Comparison of ENCODE assay signal across 8 cellular contexts in genomic region chr11:130071211-130071712, GRCh38. TPM values are rescaled to one million over a fixed set of nuclear protein-coding genes. Genes with fewer than 3 reads are reported as not detected.
DNase-seq lines count a peak whose midpoint lies in the region; ATAC-seq and TF ChIP-seq lines count a peak whose summit lies in the region.

No MANE protein-coding gene starts in this region.

- TF ChIP-seq EP300 in SK-N-SH (IDR thresholded peaks at IDR 0.05; ENCODE audit: borderline replicate concordance in 1 of 2, low read depth in 1 of 2, low read length in 1 of 2) = no peak

- BruUV-seq in Panc1 (replicated peaks; lab: Mats Ljungman, UMichigan) = no TSS peak

- ATAC-seq in SK-N-SH treated with all-trans-retinoic acid at 6 μM for 48 hours (no peak), Panc1 (no peak), HG02981 (IDR thresholded peaks at IDR 0.05; ENCODE audit: unreplicated experiment) (no peak)
- ATAC-seq in effector memory CD8-positive, alpha-beta T cell (replicated peaks) = no peak

- H3K4me1 Mint-ChIP-seq in effector memory CD8-positive, alpha-beta T cell (ENCODE audit: low read depth in 2 of 2) = peaks cover 22 to 23% of the 10 kb centered on the region in 2 donors
- H3K4me1 Mint-ChIP-seq in neural crest cell = peaks cover 32% of the 10 kb centered on the region

- intact Hi-C loops in Panc1 (cut with micrococcal nuclease; ENCODE audit: unreplicated experiment) = no loop called here

- WGBS in SK-N-SH (ENCODE audit: low lambda C conversion rate) = 19% methylated on average over 11 of the region's 11 CpGs

- peaks cover 18% of the 10 kb centered on the region for H3K36me3 Mint-ChIP-seq in effector memory CD8-positive, alpha-beta T cell (ENCODE audit: insufficient read depth)
- H3K36me3 Mint-ChIP-seq in neural crest cell (ENCODE audit: low read depth) = no peaks in the 10 kb centered on the region

- H3K27me3 ChIP-seq in SK-N-SH (ENCODE audit: insufficient read depth) = no peaks in the 10 kb centered on the region
- H3K27me3 ChIP-seq in Panc1 (ENCODE audit: control insufficient read depth, insufficient read depth, low read length) = no peaks in the 10 kb centered on the region

- H3K79me2 ChIP-seq in SK-N-SH (ENCODE audit: insufficient read depth) = peaks cover 59% of the 10 kb centered on the region

- H4K20me1 ChIP-seq in SK-N-SH (ENCODE audit: insufficient read depth) = peaks cover 54% of the 10 kb centered on the region

- H3K27ac ChIP-seq in SK-N-SH (ENCODE audit: low read depth in 2 of 2, low read length in 1 of 2) = peak overlapping the region; percentile 24 to 26; a peak in 2 of 4 replicates
- H3K27ac ChIP-seq in Panc1 (ENCODE audit: low read length) = peak overlapping the region; percentile 80

- H3F3A ChIP-seq in SK-N-SH (replicated peaks; ENCODE audit: insufficient read depth) = peaks cover 13% of the 10 kb centered on the region

- 0 out of 2 replicates have a peak, but pooled peaks have one; percentile 2 for TF ChIP-seq RAD21 in SK-N-SH (IDR thresholded peaks at IDR 0.05; ENCODE audit: low read length)

- POLR2A ChIA-PET in SK-N-SH (lab: Yijun Ruan, JAX) (interaction anchor here (1.6 to 2.6 kb wide), 2 partner anchors 68 to 70 kb away, joined by 7 to 8 read pairs; partner anchors contain the start of gene PRDM10), Panc1 (lab: Charles Lee) (interaction anchor here (0.6 to 1.2 kb wide), 6 partner anchors 10 to 181 kb away, joined by 3 to 17 read pairs (median 6); no protein-coding TSS in a partner anchor)

- peak overlapping the region; percentile 77 to 85 for H3K4me3 Mint-ChIP-seq in effector memory CD8-positive, alpha-beta T cell
- peak overlapping the region; percentile 93 for H3K4me3 Mint-ChIP-seq in neural crest cell

- H3K9ac ChIP-seq in SK-N-SH = peak overlapping the region; percentile 75

- DNase-seq in SK-N-SH = no peak
- DNase-seq in Panc1 (ENCODE audit: low read depth, low spot score) = no peak
- no peak for DNase-seq in effector memory CD8-positive, alpha-beta T cell
- DNase-seq in neural crest cell (ENCODE audit: low read depth, low spot score) = no peak
- no peak for DNase-seq in NCI-H1694 treated with DMSO at 0.1 percent for 48 hours (lab: John Stamatoyannopoulos, UW)
- no peak for DNase-seq in NK-92 treated with Interleukin-12 subunit alpha and Interleukin-12 subunit beta, amount 100 ng/mL, for 24 hours (lab: John Stamatoyannopoulos, UW)

- peak overlapping the region; percentile 79 for H3K4me2 ChIP-seq in SK-N-SH

- peak overlapping the region in 1 of 2 donors; percentile 88 for H3K27ac Mint-ChIP-seq in effector memory CD8-positive, alpha-beta T cell
- H3K27ac Mint-ChIP-seq in neural crest cell (ENCODE audit: unreplicated experiment) = peak overlapping the region; percentile 60

- CTCF ChIA-PET in SK-N-SH (lab: Yijun Ruan, JAX) (interaction anchor here (0.8 to 2.2 kb wide), 8 partner anchors 10 to 147 kb away, joined by 3 to 21 read pairs (median 3); partner anchors contain the start of gene PRDM10), Panc1 (lab: Charles Lee) (interaction anchor here (0.6 to 1.3 kb wide), 5 partner anchors 19 to 777 kb away, joined by 3 to 9 read pairs (median 6); no protein-coding TSS in a partner anchor)

- H3K27me3 Mint-ChIP-seq in effector memory CD8-positive, alpha-beta T cell = no peaks in the 10 kb centered on the region
- H3K27me3 Mint-ChIP-seq in neural crest cell (ENCODE audit: low read depth) = peaks cover 2% of the 10 kb centered on the region

- H3K36me3 ChIP-seq in SK-N-SH (replicated peaks in 1 of 2; ENCODE audit: control insufficient read depth in 1 of 2, insufficient read depth in 2 of 2, low read length in 1 of 2) (peaks cover 0 to 7% of the 10 kb centered on the region in 2 experiments), Panc1 (ENCODE audit: control insufficient read depth, insufficient read depth, low read length) (no peaks in the 10 kb centered on the region)

- H3K9me3 ChIP-seq in SK-N-SH = no peaks in the 10 kb centered on the region
- H3K9me3 ChIP-seq in Panc1 (ENCODE audit: control insufficient read depth, insufficient read depth, low read depth, low read length) = no peaks in the 10 kb centered on the region

- no peaks in the 10 kb centered on the region for H3K9me3 Mint-ChIP-seq in effector memory CD8-positive, alpha-beta T cell
- no peaks in the 10 kb centered on the region for H3K9me3 Mint-ChIP-seq in neural crest cell

- H3K4me3 ChIP-seq in SK-N-SH (ENCODE audit: low read depth in 2 of 2, low read length in 1 of 2) (peak overlapping the region; percentile 70 to 74), Panc1 (ENCODE audit: low read depth in 2 of 2, low read length in 2 of 2) (peak overlapping the region; percentile 71 to 73)

- TF ChIP-seq CTCF in SK-N-SH (IDR thresholded peaks at IDR 0.05) (no peak), Panc1 (IDR thresholded peaks at IDR 0.05) (no peak), neural crest cell (conservative IDR thresholded peaks at IDR 0.05) (no peak)

- H3K9me2 ChIP-seq in SK-N-SH = no peaks in the 10 kb centered on the region

- H3K4me1 ChIP-seq in SK-N-SH (ENCODE audit: control insufficient read depth in 1 of 2, insufficient read depth in 2 of 2, low read depth in 1 of 2, low read length in 1 of 2) = peaks cover 13 to 15% of the 10 kb centered on the region in 2 experiments; a peak in 3 of 4 replicates
- peaks cover 19% of the 10 kb centered on the region; the same call in 1 of the 2 replicates for H3K4me1 ChIP-seq in Panc1 (ENCODE audit: control insufficient read depth, insufficient read depth, low read length)

- in situ Hi-C loops in Panc1 (cut with HindIII; ENCODE audit: low pct_unique_long_range_greater_than_20kb, low sequenced_read_pairs) = no loop called here

- no peak overlapping the region for H2AFZ ChIP-seq in SK-N-SH (ENCODE audit: low read depth)

TF ChIP-seq in SK-N-SH, 30 proteins besides CTCF, POLR2A, EP300 and RAD21 (continues in another document):
- TF ChIP-seq RXRA (IDR thresholded peaks at IDR 0.05; ENCODE audit: borderline replicate concordance, low read depth) = no peak
- TF ChIP-seq EZH2phosphoT487 (IDR thresholded peaks at IDR 0.05; ENCODE audit: borderline replicate concordance, low read depth) = no peak
- no peak for TF ChIP-seq TCF12 (IDR thresholded peaks at IDR 0.05)
- TF ChIP-seq FOSL2 (IDR thresholded peaks at IDR 0.05; ENCODE audit: borderline replicate concordance, low read depth) = no peak
- TF ChIP-seq PBX3 (IDR thresholded peaks at IDR 0.05) = no peak
- TF ChIP-seq POLR2AphosphoS5 (IDR thresholded peaks at IDR 0.05; ENCODE audit: low read depth, low read length) = no peak
- no peak for TF ChIP-seq ELF1 (IDR thresholded peaks at IDR 0.05)
- no peak for TF ChIP-seq MAX (IDR thresholded peaks at IDR 0.05; ENCODE audit: low read depth)
- TF ChIP-seq JUND (IDR thresholded peaks at IDR 0.05) = no peak
- TF ChIP-seq MEF2A (IDR thresholded peaks at IDR 0.05; ENCODE audit: borderline replicate concordance, low read depth) = no peak

TF ChIP-seq in SK-N-SH treated with all-trans-retinoic acid at 6 μM for 48 hours, 23 proteins besides CTCF, POLR2A, EP300 and RAD21 (continues in another document):
- no peak for TF ChIP-seq CREB5 (CRISPR knock-in tag; IDR thresholded peaks at IDR 0.05; ENCODE audit: low read depth)
- TF ChIP-seq PPARA (CRISPR knock-in tag; IDR thresholded peaks at IDR 0.05; ENCODE audit: borderline replicate concordance) = no peak
- TF ChIP-seq BACH2 (CRISPR knock-in tag; IDR thresholded peaks at IDR 0.05; ENCODE audit: borderline replicate concordance) = no peak
- TF ChIP-seq ZC3H10 (CRISPR knock-in tag; IDR thresholded peaks at IDR 0.05) = no peak
- no peak for TF ChIP-seq ZFP3 (CRISPR knock-in tag; IDR thresholded peaks at IDR 0.05)
- TF ChIP-seq TOX (CRISPR knock-in tag; IDR thresholded peaks at IDR 0.05; ENCODE audit: borderline replicate concordance) = no peak
- TF ChIP-seq ZNF565 (CRISPR knock-in tag; conservative IDR thresholded peaks at IDR 0.05; ENCODE audit: low read depth) = no peak
- TF ChIP-seq SNAI2 (CRISPR knock-in tag; IDR thresholded peaks at IDR 0.05) = no peak
- no peak for TF ChIP-seq ZFP30 (CRISPR knock-in tag; IDR thresholded peaks at IDR 0.05)
- no peak for TF ChIP-seq OSR1 (CRISPR knock-in tag; IDR thresholded peaks at IDR 0.05)
- TF ChIP-seq ESRRG (CRISPR knock-in tag; IDR thresholded peaks at IDR 0.05) = no peak
- TF ChIP-seq ARNTL (CRISPR knock-in tag; IDR thresholded peaks at IDR 0.05; ENCODE audit: borderline replicate concordance, low read depth) = no peak
- no peak for TF ChIP-seq CSDC2 (CRISPR knock-in tag; IDR thresholded peaks at IDR 0.05)
- no peak for TF ChIP-seq TCF4 (CRISPR knock-in tag; IDR thresholded peaks at IDR 0.05; ENCODE audit: borderline replicate concordance)
- no peak for TF ChIP-seq POU6F1 (CRISPR knock-in tag; IDR thresholded peaks at IDR 0.05; ENCODE audit: borderline replicate concordance, low read depth)
- TF ChIP-seq RARB (CRISPR knock-in tag; IDR thresholded peaks at IDR 0.05) = no peak

RNA-seq across cellular contexts. Expression of gene APLP2, which starts 1.6 kb away (rescaled TPM):
- polyA plus RNA-seq in SK-N-SH (2012; rRNA removed) = 408 and 424 TPM in 2 replicates
- 487 and 491 TPM in 2 replicates for polyA plus RNA-seq in SK-N-SH (2012; cell fraction: cytosol; rRNA removed)
- 445 and 542 TPM in 2 replicates for polyA plus RNA-seq in SK-N-SH (2012; cell fraction: nucleus; rRNA removed)
- total RNA-seq in Panc1 (2021; ENCODE audit: unreplicated experiment) (589 TPM), neural crest cell (224 and 234 TPM in 2 replicates)
- 507 TPM for polyA plus RNA-seq in Panc1 (2012; ENCODE audit: insufficient read length)
